Comparison of ENCODE assay signal across 22 cellular contexts in genomic region chr12:121331268-121331667, GRCh38.
"Had no signal": no experiment of that assay in that cellular context is flagged by ENCODE, and none has a peak within 500 bp of the region (broad histone marks: within the 10 kb centered on the region; RNA-seq: fewer than 3 reads in every experiment).

No MANE protein-coding gene starts in this region.

- H3K27me3 Mint-ChIP-seq: activated B cell treated with CpG ODN at 0.5 μM for 24 hours; activated naive CD8-positive, alpha-beta T cell treated with anti-CD3 and anti-CD28 coated beads for 36 hours; brain; central memory CD8-positive, alpha-beta T cell; effector memory CD8-positive, alpha-beta T cell; memory B cell; natural killer cell treated with Interleukin-12 subunit alpha and Interleukin-12 subunit beta and Interleukin-15 and Interleukin-18, amount 100 ng/mL, for 72 hours had no signal

- H3K4me3 ChIP-seq: hepatocyte, left ventricle myocardium inferior, smooth muscle cell, stomach, testis, upper lobe of left lung had no signal

- H3K9me3 ChIP-seq: left ventricle myocardium inferior, stomach, testis, upper lobe of left lung had no signal

- H3K4me1 ChIP-seq: left ventricle myocardium inferior, testis had no signal

- H3K27ac Mint-ChIP-seq: activated B cell treated with CpG ODN at 0.5 μM for 24 hours; activated CD8-positive, alpha-beta T cell treated with anti-CD3 and anti-CD28 coated beads, Interleukin-2, amount 10 ng/mL, durations not matched to agents 7 days and 5 days; activated naive CD8-positive, alpha-beta T cell treated with anti-CD3 and anti-CD28 coated beads for 36 hours; activated T-helper 1 cell treated with anti-CD3 and anti-CD28 coated beads, Interleukin-12 subunit alpha, Interleukin-12 subunit beta, Interleukin-2, Interleukin-4 antibody, amounts not matched to agents 30 ng/mL and 10 ng/mL and 1 ng/mL, durations not matched to agents 14 hours and 24 hours and 36 hours; brain; memory B cell; natural killer cell treated with Interleukin-12 subunit alpha and Interleukin-12 subunit beta and Interleukin-15 and Interleukin-18, amount 100 ng/mL, for 72 hours; T-helper 1 cell treated with Interleukin-12 subunit alpha and Interleukin-12 subunit beta and Interleukin-4 antibody, amounts not matched to agents 30 μg/mL and 1 μg/mL, for 36 hours had no signal

- DNase-seq: activated B cell treated with CpG ODN at 0.5 μM for 24 hours; activated CD4-positive, alpha-beta T cell treated with anti-CD3 and anti-CD28 coated beads for 48 hours; activated CD8-positive, alpha-beta memory T cell treated with anti-CD3 and anti-CD28 coated beads, Interleukin-2, amount 50 U/mL, for 48 hours; activated CD8-positive, alpha-beta T cell treated with anti-CD3 and anti-CD28 coated beads, Interleukin-2, amount 10 ng/mL, durations not matched to agents 7 days and 5 days; activated naive CD8-positive, alpha-beta T cell treated with anti-CD3 and anti-CD28 coated beads for 36 hours; amygdala; dermis blood vessel endothelial cell; effector memory CD8-positive, alpha-beta T cell; kidney; left ventricle myocardium inferior; nucleus accumbens; stomach; testis; upper lobe of left lung had no signal

- H3K4me3 Mint-ChIP-seq: activated B cell treated with CpG ODN at 0.5 μM for 24 hours; activated CD8-positive, alpha-beta T cell treated with anti-CD3 and anti-CD28 coated beads, Interleukin-2, amount 10 ng/mL, durations not matched to agents 7 days and 5 days; activated naive CD8-positive, alpha-beta T cell treated with anti-CD3 and anti-CD28 coated beads for 36 hours; activated T-helper 1 cell treated with anti-CD3 and anti-CD28 coated beads, Interleukin-12 subunit alpha, Interleukin-12 subunit beta, Interleukin-2, Interleukin-4 antibody, amounts not matched to agents 30 ng/mL and 10 ng/mL and 1 ng/mL, durations not matched to agents 14 hours and 24 hours and 36 hours; brain; central memory CD8-positive, alpha-beta T cell; effector memory CD8-positive, alpha-beta T cell; memory B cell; natural killer cell treated with Interleukin-12 subunit alpha and Interleukin-12 subunit beta and Interleukin-15 and Interleukin-18, amount 100 ng/mL, for 72 hours; T-helper 1 cell treated with Interleukin-12 subunit alpha and Interleukin-12 subunit beta and Interleukin-4 antibody, amounts not matched to agents 30 μg/mL and 1 μg/mL, for 36 hours had no signal

- H3K9me3 Mint-ChIP-seq: activated B cell treated with CpG ODN at 0.5 μM for 24 hours; activated naive CD8-positive, alpha-beta T cell treated with anti-CD3 and anti-CD28 coated beads for 36 hours; activated T-helper 1 cell treated with anti-CD3 and anti-CD28 coated beads, Interleukin-12 subunit alpha, Interleukin-12 subunit beta, Interleukin-2, Interleukin-4 antibody, amounts not matched to agents 30 ng/mL and 10 ng/mL and 1 ng/mL, durations not matched to agents 14 hours and 24 hours and 36 hours; brain; central memory CD8-positive, alpha-beta T cell; effector memory CD8-positive, alpha-beta T cell; memory B cell; natural killer cell treated with Interleukin-12 subunit alpha and Interleukin-12 subunit beta and Interleukin-15 and Interleukin-18, amount 100 ng/mL, for 72 hours; T-helper 1 cell treated with Interleukin-12 subunit alpha and Interleukin-12 subunit beta and Interleukin-4 antibody, amounts not matched to agents 30 μg/mL and 1 μg/mL, for 36 hours had no signal

- H3K4me1 Mint-ChIP-seq: activated naive CD8-positive, alpha-beta T cell treated with anti-CD3 and anti-CD28 coated beads for 36 hours; central memory CD8-positive, alpha-beta T cell; memory B cell had no signal

- H3K27ac ChIP-seq: hepatocyte, left ventricle myocardium inferior, stomach, testis had no signal

- H3K27me3 ChIP-seq: hepatocyte, stomach, testis, upper lobe of left lung had no signal
